ENCODE assay signal across 8 cellular contexts in genomic region chr19:2049741-2050348, GRCh38. TPM values are rescaled to one million over a fixed set of nuclear protein-coding genes. Genes with fewer than 3 reads are reported as not detected.
A peak's percentile ranks its signal among the peaks of the same experiment; 100 is the strongest.
DNase-seq lines count a peak whose midpoint lies in the region; ATAC-seq and TF ChIP-seq lines count a peak whose summit lies in the region.

No MANE protein-coding gene starts in this region.

- no peak overlapping the region for H2BK15ac ChIP-seq in IMR-90 (ENCODE audit: low read depth, low read length)

- no peak overlapping the region for H4K8ac ChIP-seq in IMR-90 (ENCODE audit: low read depth in 2 of 2, low read length in 2 of 2)

- H2AFZ ChIP-seq in IMR-90 (replicated peaks; ENCODE audit: low read length, poor library complexity) = peak overlapping the region; percentile 16

- H4K91ac ChIP-seq in IMR-90 (ENCODE audit: insufficient read depth, low read depth, low read length) = no peak overlapping the region

- H3K9me1 ChIP-seq in IMR-90 (ENCODE audit: insufficient read depth, low read length) = peaks cover 4% of the 10 kb centered on the region

- H3K23ac ChIP-seq in IMR-90 (ENCODE audit: low read depth, low read length) = peak overlapping the region; percentile 63; the same call in 1 of the 2 replicates

- H3K36me3 ChIP-seq in IMR-90 (ENCODE audit: control insufficient read depth, insufficient read depth, low read length) = peaks cover 16% of the 10 kb centered on the region; the same call in 1 of the 2 replicates

- H3K9ac ChIP-seq in IMR-90 (ENCODE audit: low read depth, low read length) = peak overlapping the region; percentile 80

- H3K79me1 ChIP-seq in IMR-90 (ENCODE audit: low read depth in 1 of 2, low read length in 2 of 2) = peaks cover 5 to 60% of the 10 kb centered on the region in 2 experiments; a peak in 3 of 4 replicates

- ATAC-seq in IMR-90 (ENCODE audit: low read depth) (peak; percentile 18), SK-N-SH treated with all-trans-retinoic acid at 6 μM for 48 hours (peak; percentile 55)

- H4K20me1 ChIP-seq in IMR-90 (ENCODE audit: insufficient read depth, low read length) = peaks cover 52% of the 10 kb centered on the region

- H3K4me2 ChIP-seq in IMR-90 (ENCODE audit: low read depth, low read length) = peak overlapping the region; percentile 67

- DNase-seq in NCI-H345 (lab: John Stamatoyannopoulos, UW) (peak; percentile 71), NCI-H345 treated with DMSO at 0.1 percent for 48 hours (lab: John Stamatoyannopoulos, UW; ENCODE audit: unreplicated experiment) (no peak), IMR-90 (peak; percentile 61), astrocyte of the cerebellum (ENCODE audit: low read depth) (no peak), hepatic stellate cell (ENCODE audit: low spot score) (peak; percentile 69), progenitor cell of endocrine pancreas (ENCODE audit: low spot score, unreplicated experiment) (no peak), D341Med (ENCODE audit: low spot score) (no peak)

- H2BK5ac ChIP-seq in IMR-90 (ENCODE audit: low read depth, low read length, poor library complexity, severe bottlenecking) = no peak overlapping the region

- no peak for TF ChIP-seq RAD21 in IMR-90 (IDR thresholded peaks at IDR 0.05; ENCODE audit: low read length)

- in situ Hi-C loops in IMR-90 (cut with MboI; ENCODE audit: low sequenced_read_pairs) (no loop called here), astrocyte of the cerebellum (cut with HindIII; ENCODE audit: low sequenced_read_pairs) (no loop called here)

- no peaks in the 10 kb centered on the region for H3K9me3 Mint-ChIP-seq in progenitor cell of endocrine pancreas (ENCODE audit: low read depth)

- BruUV-seq in IMR-90 (replicated peaks; lab: Mats Ljungman, UMichigan) = no TSS peak

- H3K4me1 Mint-ChIP-seq in progenitor cell of endocrine pancreas (ENCODE audit: low read depth) = peaks cover 7% of the 10 kb centered on the region

- H3K9me3 ChIP-seq in IMR-90 (ENCODE audit: control insufficient read depth, insufficient read depth, low read length) = no peaks in the 10 kb centered on the region

- TF ChIP-seq POLR2A in IMR-90 (IDR thresholded peaks at IDR 0.05; ENCODE audit: low read depth, low read length) = no peak

- H3K4me3 ChIP-seq in IMR-90 (ENCODE audit: insufficient read depth, low read depth, low read length) = peak overlapping the region; percentile 75
- H3K4me3 ChIP-seq in astrocyte of the cerebellum (ENCODE audit: low read depth, low read length) = peak overlapping the region; percentile 93

- peak overlapping the region; percentile 88 for H3K27ac Mint-ChIP-seq in progenitor cell of endocrine pancreas

- H4K5ac ChIP-seq in IMR-90 (ENCODE audit: low read depth, low read length) = no peak overlapping the region

- H3K27me3 ChIP-seq in IMR-90 (ENCODE audit: control insufficient read depth, insufficient read depth, low read length) = no peaks in the 10 kb centered on the region

- peak overlapping the region; percentile 51; the same call in 1 of the 2 replicates for H3K14ac ChIP-seq in IMR-90 (replicated peaks; ENCODE audit: low read depth, low read length)

- H2BK20ac ChIP-seq in IMR-90 (ENCODE audit: low read depth, low read length) = no peak overlapping the region

- H2AK5ac ChIP-seq in IMR-90 (ENCODE audit: low read depth, low read length) = peak overlapping the region; percentile 70; the same call in 1 of the 2 replicates

- no peak overlapping the region for H3K56ac ChIP-seq in IMR-90 (ENCODE audit: extremely low read depth, insufficient read depth, low read length)

- peak overlapping the region; percentile 36; the same call in 1 of the 2 replicates for H3K27ac ChIP-seq in IMR-90 (ENCODE audit: insufficient read depth, low read length)

- 8% methylated on average over 2 of the region's 16 CpGs; no CpG with 5 or more reads in 1 of the 2 experiments for WGBS in IMR-90 (ENCODE audit: extremely low coverage in 2 of 2, insufficient read length in 1 of 2), 2 experiments

- intact Hi-C loops in IMR-90 (cut with micrococcal nuclease) = no loop called here

- dilution Hi-C loops in IMR-90 (cut with HindIII; ENCODE audit: low sequenced_read_pairs, unreplicated experiment) = no loop called here

- POLR2A ChIA-PET in IMR-90 (lab: Charles Lee; ENCODE audit: unreplicated experiment) = no interaction called here

- no peaks in the 10 kb centered on the region for H3K27me3 Mint-ChIP-seq in progenitor cell of endocrine pancreas

- peaks cover 2% of the 10 kb centered on the region for H3K36me3 Mint-ChIP-seq in progenitor cell of endocrine pancreas (ENCODE audit: insufficient read depth)

- H2AK9ac ChIP-seq in IMR-90 (replicated peaks; ENCODE audit: low read depth, low read length, poor library complexity) = peak overlapping the region; percentile 97

- H3K18ac ChIP-seq in IMR-90 (ENCODE audit: low read depth, low read length) = no peak overlapping the region

- TF ChIP-seq CTCF in IMR-90 (conservative IDR thresholded peaks at IDR 0.05; ENCODE audit: low read depth, low read length) (no peak), astrocyte of the cerebellum (IDR thresholded peaks at IDR 0.05; ENCODE audit: low read depth, low read length, missing control alignments) (no peak), progenitor cell of endocrine pancreas (IDR thresholded peaks at IDR 0.05; ENCODE audit: unreplicated experiment) (no peak)

- CTCF ChIA-PET in IMR-90 (lab: Yijun Ruan, JAX) = no interaction called here

- H3K4me3 Mint-ChIP-seq in progenitor cell of endocrine pancreas (ENCODE audit: low read depth) = peak overlapping the region; percentile 82

- no peak overlapping the region for H2BK120ac ChIP-seq in IMR-90 (ENCODE audit: low read depth, low read length)

- H3K4me1 ChIP-seq in IMR-90 (ENCODE audit: control insufficient read depth, insufficient read depth, low read length) = peaks cover 23% of the 10 kb centered on the region

- peak overlapping the region; percentile 55; the same call in 1 of the 2 replicates for H3K4ac ChIP-seq in IMR-90 (ENCODE audit: low read depth, low read length)

TF ChIP-seq in IMR-90, 13 proteins besides CTCF, POLR2A, EP300 and RAD21:
- TF ChIP-seq MAZ (IDR thresholded peaks at IDR 0.05; ENCODE audit: borderline replicate concordance, low read depth, low read length) (peak; percentile 33; the same call in 1 of the 2 replicates), RCOR1 (IDR thresholded peaks at IDR 0.05; ENCODE audit: insufficient replicate concordance, low read length) (no peak), CEBPB (IDR thresholded peaks at IDR 0.05; ENCODE audit: low read depth, low read length) (peak; percentile 60)

TF ChIP-seq in SK-N-SH treated with all-trans-retinoic acid at 6 μM for 48 hours, 23 proteins besides CTCF, POLR2A, EP300 and RAD21:
- no peak for TF ChIP-seq ESRRG (CRISPR knock-in tag; IDR thresholded peaks at IDR 0.05)
- no peak for TF ChIP-seq PPARA (CRISPR knock-in tag; IDR thresholded peaks at IDR 0.05; ENCODE audit: borderline replicate concordance)

RNA-seq across cellular contexts. Expression of gene MKNK2, which starts 1.2 kb away (rescaled TPM):
- total RNA-seq in IMR-90 (2012; rRNA removed) = 20.8 and 21.9 TPM in 2 replicates
- polyA plus RNA-seq in IMR-90 (2012; rRNA removed) = 31.8 and 37.5 TPM in 2 replicates
- 25.9 and 51.6 TPM in 2 replicates for polyA plus RNA-seq in IMR-90 (2012; cell fraction: cytosol; rRNA removed)
- 57.0 and 142 TPM in 2 replicates for polyA plus RNA-seq in IMR-90 (2012; cell fraction: nucleus; rRNA removed; ENCODE audit: low replicate concordance)
- total RNA-seq in progenitor cell of endocrine pancreas = 145 and 163 TPM in 2 replicates

RNA-seq across cellular contexts. Expression of gene BTBD2, which starts 34.3 kb away (rescaled TPM):
- total RNA-seq in IMR-90 (2012; rRNA removed) = 24.4 and 25.8 TPM in 2 replicates
- 65.7 and 67.1 TPM in 2 replicates for polyA plus RNA-seq in IMR-90 (2012; rRNA removed)
- polyA plus RNA-seq in IMR-90 (2012; cell fraction: cytosol; rRNA removed) = 38.7 and 95.6 TPM in 2 replicates
- 53.9 and 143 TPM in 2 replicates for polyA plus RNA-seq in IMR-90 (2012; cell fraction: nucleus; rRNA removed; ENCODE audit: low replicate concordance)
- total RNA-seq in progenitor cell of endocrine pancreas = 115 and 125 TPM in 2 replicates

RNA-seq across cellular contexts. Expression of gene MOB3A, which starts 46.3 kb away (rescaled TPM):
- total RNA-seq in IMR-90 (2012; rRNA removed) (8.9 and 9.3 TPM in 2 replicates), progenitor cell of endocrine pancreas (33.2 and 38.5 TPM in 2 replicates)
- polyA plus RNA-seq in IMR-90 (2012; rRNA removed) = 26.5 and 28.8 TPM in 2 replicates
- 20.4 and 29.9 TPM in 2 replicates for polyA plus RNA-seq in IMR-90 (2012; cell fraction: cytosol; rRNA removed)
- 15.3 and 28.7 TPM in 2 replicates for polyA plus RNA-seq in IMR-90 (2012; cell fraction: nucleus; rRNA removed; ENCODE audit: low replicate concordance)

RNA-seq across cellular contexts. Expression of gene IZUMO4, which starts 46.9 kb away (rescaled TPM):
- total RNA-seq in IMR-90 (2012; rRNA removed) (0.56 and 0.72 TPM in 2 replicates), progenitor cell of endocrine pancreas (15.9 and 16.5 TPM in 2 replicates)
- 2.8 and 3.4 TPM in 2 replicates for polyA plus RNA-seq in IMR-90 (2012; rRNA removed)
- 0.37 and 1.5 TPM in 2 replicates for polyA plus RNA-seq in IMR-90 (2012; cell fraction: cytosol; rRNA removed)
- 19.5 and 47.8 TPM in 2 replicates for polyA plus RNA-seq in IMR-90 (2012; cell fraction: nucleus; rRNA removed; ENCODE audit: low replicate concordance)

Comparison
In these comparisons a context has a peak if more than half of its experiments do, and no peak if none do; other contexts are left out.
1. DNase-seq: peak in NCI-H345 (single experiment), IMR-90 (single experiment) and hepatic stellate cell (single experiment); none in NCI-H345 treated with DMSO at 0.1 percent for 48 hours (single experiment), astrocyte of the cerebellum (single experiment), progenitor cell of endocrine pancreas (single experiment) and D341Med (single experiment).